ENCODE assay signal across 12 cellular contexts in the genomic region with DNA sequence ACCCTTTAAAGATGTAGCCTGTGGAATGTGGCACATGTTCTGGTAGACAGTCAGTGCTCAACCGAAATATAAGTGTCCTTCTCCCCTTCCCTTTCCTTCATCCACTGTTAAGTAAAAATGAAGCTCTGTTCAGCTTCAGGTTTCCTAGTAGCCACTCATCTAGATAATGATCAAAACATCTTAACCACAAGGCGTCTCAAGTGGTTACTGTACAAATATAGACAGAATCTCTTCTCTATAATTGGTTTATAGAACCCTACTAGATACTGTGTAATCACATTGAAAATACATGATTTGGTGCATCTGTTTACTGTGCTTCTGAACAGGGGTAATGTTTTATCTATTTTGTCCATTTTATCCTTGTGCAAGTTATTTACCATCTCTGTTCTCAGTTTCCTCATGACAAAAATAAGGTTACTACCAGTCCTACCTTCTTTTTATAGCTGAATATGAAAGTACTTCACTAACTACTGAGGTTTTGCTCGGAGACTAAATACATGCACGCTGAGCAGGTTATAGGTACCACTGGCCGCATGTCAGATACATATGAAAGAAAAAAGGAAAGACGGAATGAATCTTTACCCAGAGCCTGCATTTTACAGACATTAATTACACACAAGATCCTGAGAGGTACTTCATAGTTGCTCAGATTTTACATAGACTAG. TPM values are rescaled to one million over a fixed set of nuclear protein-coding genes. Genes with fewer than 3 reads are reported as not detected.
DNase-seq lines count a peak whose midpoint lies in the region; ATAC-seq, FAIRE-seq and TF ChIP-seq lines count a peak whose summit lies in the region.
"Had no signal": no experiment of that assay in that cellular context is flagged by ENCODE, and none has a peak within 500 bp of the region (broad histone marks: within the 10 kb centered on the region; RNA-seq: fewer than 3 reads in every experiment).

No MANE protein-coding gene starts in this region.

- FAIRE-seq in K562 (lab: Jason Lieb, UNC) = peak; percentile 29
- FAIRE-seq: G401.6 had no signal

- H3K36me3 ChIP-seq in K562 (ENCODE audit: control insufficient read depth, insufficient read depth, low read length) (no peaks in the 10 kb centered on the region), right atrium auricular region (no peaks in the 10 kb centered on the region)

- no peak for TF ChIP-seq EP300 in K562 (IDR thresholded peaks at IDR 0.05; ENCODE audit: low read length)

- ATAC-seq in GM18909 (IDR thresholded peaks at IDR 0.05; ENCODE audit: poor library complexity, unreplicated experiment) (peak; percentile 68), GM21737 (IDR thresholded peaks at IDR 0.05; ENCODE audit: unreplicated experiment) (peak; percentile 69), HG03460 (IDR thresholded peaks at IDR 0.05; ENCODE audit: unreplicated experiment) (peak; percentile 52), K562 (no peak)
- ATAC-seq: HCT116, mucosa of descending colon, sciatic nerve had no signal

- DNase-seq in K562 (ENCODE audit: extremely low read depth in 1 of 4, low spot score in 3 of 4) = no peak
- no peak for DNase-seq in right atrium auricular region (ENCODE audit: low spot score)
- DNase-seq in HPDE6-E6E7 (ENCODE audit: extremely low spot score) = no peak
- no peak for DNase-seq in NOMO-1 (lab: John Stamatoyannopoulos, UW; ENCODE audit: unreplicated experiment in 2 of 2)
- DNase-seq: activated B cell treated with CpG ODN at 0.5 μM for 24 hours, mucosa of descending colon had no signal

- CTCF ChIA-PET in K562 (lab: Yijun Ruan, JAX; ENCODE audit: low intra/inter-chr PET ratio) = no interaction called here

- no peak overlapping the region for H3K9ac ChIP-seq in K562 (ENCODE audit: insufficient read depth in 1 of 2, low read depth in 2 of 2, low read length in 2 of 2)

- no peak overlapping the region for H2AFZ ChIP-seq in K562 (ENCODE audit: low read depth, low read length)

- no peak for TF ChIP-seq POLR2A in K562 (conservative IDR thresholded peaks at IDR 0.05)

- H3K9me3 ChIP-seq in K562 (replicated peaks; ENCODE audit: control insufficient read depth, insufficient read depth, low read depth, low read length) (no peaks in the 10 kb centered on the region), right atrium auricular region (no peaks in the 10 kb centered on the region)
- H3K9me3 ChIP-seq: mucosa of descending colon had no signal

- H3K4me3 ChIP-seq in K562 (no peak overlapping the region), right atrium auricular region (no peak overlapping the region)
- H3K4me3 ChIP-seq: mucosa of descending colon had no signal

- H3K27me3 ChIP-seq in K562 (ENCODE audit: control insufficient read depth in 2 of 2, insufficient read depth in 2 of 2, low read length in 2 of 2) = no peaks in the 10 kb centered on the region
- no peaks in the 10 kb centered on the region for H3K27me3 ChIP-seq in right atrium auricular region

- H4K20me1 ChIP-seq in K562 (replicated peaks; ENCODE audit: control insufficient read depth, insufficient read depth, low read length) = no peaks in the 10 kb centered on the region

- WGBS in K562 (ENCODE audit: insufficient coverage, low coverage, missing lambda C conversion rate) = 29% methylated on average over 6 of the region's 6 CpGs

- intact Hi-C loops in K562 (cut with micrococcal nuclease) = no loop called here

- no peaks in the 10 kb centered on the region for H3K79me2 ChIP-seq in K562 (ENCODE audit: control insufficient read depth, insufficient read depth, low read length)

- TF ChIP-seq CTCF in K562 (IDR thresholded peaks at IDR 0.05 in 2 of 3, conservative IDR thresholded peaks at IDR 0.05 in 1 of 3; ENCODE audit: insufficient read depth in 2 of 3, low read depth in 1 of 3, low read length in 3 of 3) (no peak), right atrium auricular region (IDR thresholded peaks at IDR 0.05) (no peak)

- BruUV-seq in K562 (replicated peaks; lab: Mats Ljungman, UMichigan) = no TSS peak

- no peak overlapping the region for H3K4me2 ChIP-seq in K562 (ENCODE audit: insufficient read depth, low read length)

- in situ Hi-C loops in K562 (cut with MboI) = no loop called here

- no peak for TF ChIP-seq RAD21 in K562 (CRISPR knock-in tag; conservative IDR thresholded peaks at IDR 0.05 in 1 of 2, IDR thresholded peaks at IDR 0.05 in 1 of 2)

- H3K9me1 ChIP-seq in K562 (ENCODE audit: control insufficient read depth, insufficient read depth, low read length) = no peaks in the 10 kb centered on the region

- no peak overlapping the region for H3K27ac ChIP-seq in K562 (ENCODE audit: extremely low read depth, low read depth, low read length)
- no peak overlapping the region for H3K27ac ChIP-seq in right atrium auricular region

- POLR2A ChIA-PET in K562 (lab: Yijun Ruan, JAX) = interaction anchor here (1.2 kb wide), 1 partner anchor 78 kb away, joined by 3 read pairs; no protein-coding TSS in a partner anchor

- H3K4me1 ChIP-seq in K562 (replicated peaks in 1 of 2; ENCODE audit: control insufficient read depth in 2 of 2, insufficient read depth in 2 of 2, low read length in 2 of 2) = peaks cover 0 to 17% of the 10 kb centered on the region in 2 experiments; a peak in 3 of 5 replicates
- H3K4me1 ChIP-seq in right atrium auricular region = peaks cover 0 to 26% of the 10 kb centered on the region in 2 donors

TF ChIP-seq in K562, 482 proteins besides CTCF, POLR2A, EP300 and RAD21 (continues in another document):
- no peak for TF ChIP-seq CBX3 (IDR thresholded peaks at IDR 0.05; ENCODE audit: borderline replicate concordance in 1 of 2, low read length in 2 of 2)
- no peak for TF ChIP-seq JUNB (CRISPR knock-in tag; conservative IDR thresholded peaks at IDR 0.05)
- TF ChIP-seq KDM1A (IDR thresholded peaks at IDR 0.05) = peak; percentile 58 to 79; a peak in 3 of 4 replicates
- TF ChIP-seq NRF1 (conservative IDR thresholded peaks at IDR 0.05 in 1 of 2, IDR thresholded peaks at IDR 0.05 in 1 of 2) = no peak
- TF ChIP-seq TFAM (CRISPR knock-in tag; conservative IDR thresholded peaks at IDR 0.05) = no peak
- TF ChIP-seq ZBTB26 (CRISPR knock-in tag; IDR thresholded peaks at IDR 0.05) = no peak

RNA-seq across cellular contexts. Expression of gene SLC25A4, which starts 20.3 kb away (rescaled TPM):
- 11.5 and 23.4 TPM in 2 replicates for total RNA-seq in K562 (2011; cell fraction: chromatin; rRNA removed; ENCODE audit: low replicate concordance)
- total RNA-seq in K562 (2011; cell fraction: nucleolus; rRNA removed) = 18.2 and 20.8 TPM in 2 replicates
- 18.3 and 19.0 TPM in 2 replicates for total RNA-seq in K562 (2011; cell fraction: nucleoplasm; rRNA removed)
- total RNA-seq in K562 (2014; rRNA removed) (18.2 and 24.5 TPM in 2 replicates), K562 (2014; rRNA removed; fragmentation: Illumina TruSeq; extraction: Trizol) (17.7 and 19.5 TPM in 2 replicates), K562 (2015; rRNA removed; fragmentation: Illumina TruSeq; extraction: Trizol) (16.9 and 19.6 TPM in 2 replicates), K562 (2021) (28.4 and 30.3 TPM in 2 replicates), right atrium auricular region (1,000 to 10,000 TPM in 1 of 2 donors, 100 to 1,000 TPM in 1; 918 to 1,103 TPM)
- polyA plus RNA-seq in K562 (2011; rRNA removed) (28.6 and 29.8 TPM in 2 replicates), K562 (2014; fragmentation: Illumina TruSeq; extraction: Trizol) (17.5 and 19.7 TPM in 2 replicates), K562 (2014; fragmentation: Nextera tagmentation; extraction: Ambion mirVana) (10 to 100 TPM in 1 of 2 experiments, 1 to 10 TPM in 1; 8.3 to 13.6 TPM), K562 (2014; rRNA removed) (25.5 and 27.4 TPM in 2 replicates)
- 23.4 and 25.3 TPM in 2 replicates for polyA plus RNA-seq in K562 (2011; cell fraction: cytosol; rRNA removed)
- 33.8 and 41.2 TPM in 2 replicates for polyA plus RNA-seq in K562 (2011; cell fraction: nucleus; rRNA removed)
- polyA plus RNA-seq in K562 (2012) = 29.1 and 29.6 TPM in 2 replicates
- polyA minus RNA-seq in K562 (2011; rRNA and poly(A)+ RNA removed) = 12.5 and 13.2 TPM in 2 replicates
- 12.5 and 14.7 TPM in 2 replicates for polyA minus RNA-seq in K562 (2011; cell fraction: cytosol; rRNA and poly(A)+ RNA removed)
- polyA minus RNA-seq in K562 (2011; cell fraction: nucleus; rRNA and poly(A)+ RNA removed) = 10.0 and 15.6 TPM in 2 replicates

Comparison
In these comparisons a context has a peak if more than half of its experiments do, and no peak if none do; other contexts are left out.
1. RNA of gene SLC25A4, which starts 20.3 kb away (total RNA-seq): 918 to 1,103 TPM in right atrium auricular region; 11.5 to 30.3 TPM in K562; every median in the first group is over 10 times any median in the second.